15 cellular contexts compared by ENCODE assay signal in the genomic region with DNA sequence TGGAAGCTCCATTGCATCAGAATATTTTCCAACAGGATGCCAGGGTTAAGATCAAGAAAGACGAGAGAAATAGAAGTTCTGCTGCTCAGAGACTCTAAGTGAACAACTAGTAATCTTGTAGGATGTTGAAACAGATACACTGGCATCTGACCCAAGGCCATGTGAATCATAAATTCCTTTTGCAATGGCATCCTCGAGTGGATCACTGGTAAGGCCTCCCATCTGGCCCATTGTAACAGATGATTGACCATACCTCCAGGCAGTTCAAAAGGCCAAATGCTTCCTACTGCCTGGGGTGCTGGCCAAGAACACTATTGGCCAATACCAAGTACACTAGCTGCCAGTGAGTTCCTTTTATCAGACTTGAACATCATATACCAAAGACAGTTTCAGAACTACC. TPM values are rescaled to one million over a fixed set of nuclear protein-coding genes. Genes with fewer than 3 reads are reported as not detected.
DNase-seq lines count a peak whose midpoint lies in the region; ATAC-seq lines count a peak whose summit lies in the region.
"Had no signal": no experiment of that assay in that cellular context is flagged by ENCODE, and none has a peak within 500 bp of the region (broad histone marks: within the 10 kb centered on the region; RNA-seq: fewer than 3 reads in every experiment).

No MANE protein-coding gene starts in this region.

- no peaks in the 10 kb centered on the region for H3K27me3 Mint-ChIP-seq in activated T-helper 17 cell treated with anti-CD3 and anti-CD28 coated beads, Interleukin-2, amount 50 U/mL, for 72 hours

- DNase-seq in A172 (ENCODE audit: low spot score) (peak; percentile 61), HCEC 1CT (peak; percentile 92), amniotic epithelial cell (ENCODE audit: low read depth) (peak; percentile 99), kidney glomerular epithelial cell (lab: John Stamatoyannopoulos, UW) (peak; percentile 97), NCI-H748 treated with DMSO at 0.1 percent for 48 hours (lab: John Stamatoyannopoulos, UW) (no peak), hippocampal formation (lab: John Stamatoyannopoulos, UW) (no peak)
- DNase-seq in stimulated activated CD4-positive, alpha-beta T cell treated with anti-CD3 and anti-CD28 coated beads, Interleukin-15, amount 100 ng/mL, for 24 hours, result no peak
- DNase-seq: activated B cell treated with CpG ODN at 0.5 μM for 24 hours; activated T-cell treated with anti-CD3 and anti-CD28 coated beads, Interleukin-2, amount 50 U/mL, for 1 hour; naive thymus-derived CD8-positive, alpha-beta T cell; NCI-H526; SIG-M5 had no signal

- no peak overlapping the region for H3K27ac Mint-ChIP-seq in activated T-helper 17 cell treated with anti-CD3 and anti-CD28 coated beads, Interleukin-2, amount 50 U/mL, for 72 hours
- H3K27ac Mint-ChIP-seq: activated B cell treated with CpG ODN at 0.5 μM for 24 hours; naive thymus-derived CD8-positive, alpha-beta T cell had no signal

- H3K36me3 Mint-ChIP-seq in activated T-helper 17 cell treated with anti-CD3 and anti-CD28 coated beads, Interleukin-2, amount 50 U/mL, for 72 hours (ENCODE audit: low read depth), result no peaks in the 10 kb centered on the region
- H3K36me3 Mint-ChIP-seq: naive thymus-derived CD8-positive, alpha-beta T cell had no signal

- H3K4me3 Mint-ChIP-seq in activated T-helper 17 cell treated with anti-CD3 and anti-CD28 coated beads, Interleukin-2, amount 50 U/mL, for 72 hours, result no peak overlapping the region
- H3K4me3 Mint-ChIP-seq: activated B cell treated with CpG ODN at 0.5 μM for 24 hours; naive thymus-derived CD8-positive, alpha-beta T cell had no signal

- no peaks in the 10 kb centered on the region for H3K9me3 Mint-ChIP-seq in activated T-helper 17 cell treated with anti-CD3 and anti-CD28 coated beads, Interleukin-2, amount 50 U/mL, for 72 hours

- no peaks in the 10 kb centered on the region for H3K4me1 Mint-ChIP-seq in activated T-helper 17 cell treated with anti-CD3 and anti-CD28 coated beads, Interleukin-2, amount 50 U/mL, for 72 hours

- no peak for ATAC-seq in activated T-helper 17 cell treated with anti-CD3 and anti-CD28 coated beads, Interleukin-2, amount 50 U/mL, for 72 hours (replicated peaks)
- ATAC-seq: naive thymus-derived CD8-positive, alpha-beta T cell had no signal

RNA-seq across cellular contexts. Expression of gene SLC17A3, which starts 9.9 kb away (rescaled TPM):
- not detected in 2 replicates for total RNA-seq in A172 (2014; rRNA removed; shearing (Covaris generic))
- total RNA-seq in activated T-helper 17 cell treated with anti-CD3 and anti-CD28 coated beads, Interleukin-2, amount 50 U/mL, for 72 hours, result under 1 TPM; 0.21 to 0.67 TPM
- total RNA-seq: activated B cell treated with CpG ODN at 0.5 μM for 24 hours; ascending aorta; naive thymus-derived CD8-positive, alpha-beta T cell; tibial nerve had no signal

RNA-seq across cellular contexts. Expression of gene SLC17A2, which starts 46.5 kb away (rescaled TPM):
- total RNA-seq in A172 (2014; rRNA removed; shearing (Covaris generic)), result not detected in 2 replicates
- total RNA-seq in activated T-helper 17 cell treated with anti-CD3 and anti-CD28 coated beads, Interleukin-2, amount 50 U/mL, for 72 hours, result not detected
- total RNA-seq: activated B cell treated with CpG ODN at 0.5 μM for 24 hours; ascending aorta; naive thymus-derived CD8-positive, alpha-beta T cell; tibial nerve had no signal

RNA-seq across cellular contexts. Expression of gene SLC17A1, which starts 52.1 kb away (rescaled TPM):
- not detected in 2 replicates for total RNA-seq in A172 (2014; rRNA removed; shearing (Covaris generic))
- not detected for total RNA-seq in activated T-helper 17 cell treated with anti-CD3 and anti-CD28 coated beads, Interleukin-2, amount 50 U/mL, for 72 hours
- total RNA-seq: activated B cell treated with CpG ODN at 0.5 μM for 24 hours; ascending aorta; naive thymus-derived CD8-positive, alpha-beta T cell; tibial nerve had no signal

Comparison
In these comparisons a context has a peak if more than half of its experiments do, and no peak if none do; other contexts are left out.
1. DNase-seq: peak in A172 (single experiment), HCEC 1CT (single experiment), amniotic epithelial cell (single experiment) and kidney glomerular epithelial cell (single experiment); none in NCI-H748 treated with DMSO at 0.1 percent for 48 hours (single experiment), stimulated activated CD4-positive, alpha-beta T cell treated with anti-CD3 and anti-CD28 coated beads, Interleukin-15, amount 100 ng/mL, for 24 hours (single experiment) and hippocampal formation (0 of 2).